In the genomic region with DNA sequence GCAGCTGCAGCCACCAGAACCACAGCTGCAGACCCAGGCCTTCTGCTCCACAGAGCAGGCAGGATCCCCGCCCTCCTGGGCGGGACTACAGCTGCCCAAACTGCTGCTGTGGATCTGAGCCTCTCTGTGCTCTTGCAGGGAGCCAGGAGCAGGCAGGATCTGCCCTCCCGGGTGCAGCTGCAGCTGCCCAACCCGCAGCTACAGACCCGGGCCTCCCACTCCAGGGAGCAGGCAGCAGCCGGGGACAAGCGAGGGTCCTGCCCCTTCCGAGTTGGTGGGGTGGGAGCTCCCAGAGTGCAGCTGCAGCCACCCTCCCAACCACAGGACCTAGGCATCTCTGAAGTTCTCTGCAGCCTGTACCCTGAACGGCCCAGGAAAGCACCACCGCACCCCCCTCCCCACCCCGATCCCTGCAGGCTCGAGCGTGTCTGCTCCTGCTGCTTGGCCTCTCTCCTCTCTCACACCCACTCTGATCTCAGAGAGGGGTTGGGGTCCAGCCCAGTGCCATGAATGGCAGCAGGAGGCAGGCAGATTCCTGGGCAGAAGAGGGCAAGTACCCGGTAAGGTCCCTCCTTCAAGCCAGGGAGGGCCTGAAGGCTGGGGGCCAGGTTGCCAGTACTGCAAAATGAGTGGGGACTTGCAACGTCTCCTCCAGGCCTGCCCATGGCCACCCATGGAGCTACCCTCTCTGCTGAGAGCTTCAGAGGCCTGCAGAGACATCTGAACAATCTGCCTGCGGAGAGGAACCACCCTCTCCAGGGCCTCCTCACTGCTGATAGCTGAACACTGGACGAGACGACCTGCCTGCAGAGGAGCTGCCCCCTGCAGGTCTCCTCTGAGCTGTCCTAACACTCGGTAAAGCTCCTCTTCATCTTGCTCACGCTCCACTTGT, we compare ENCODE assay signal across 1 cellular context.
TF ChIP-seq lines count a peak whose summit lies in the region.

No MANE protein-coding gene starts in this region.

TF ChIP-seq in HepG2, 621 proteins besides CTCF, POLR2A, EP300 and RAD21 (continued from another document):
- TF ChIP-seq, protein P1, sequence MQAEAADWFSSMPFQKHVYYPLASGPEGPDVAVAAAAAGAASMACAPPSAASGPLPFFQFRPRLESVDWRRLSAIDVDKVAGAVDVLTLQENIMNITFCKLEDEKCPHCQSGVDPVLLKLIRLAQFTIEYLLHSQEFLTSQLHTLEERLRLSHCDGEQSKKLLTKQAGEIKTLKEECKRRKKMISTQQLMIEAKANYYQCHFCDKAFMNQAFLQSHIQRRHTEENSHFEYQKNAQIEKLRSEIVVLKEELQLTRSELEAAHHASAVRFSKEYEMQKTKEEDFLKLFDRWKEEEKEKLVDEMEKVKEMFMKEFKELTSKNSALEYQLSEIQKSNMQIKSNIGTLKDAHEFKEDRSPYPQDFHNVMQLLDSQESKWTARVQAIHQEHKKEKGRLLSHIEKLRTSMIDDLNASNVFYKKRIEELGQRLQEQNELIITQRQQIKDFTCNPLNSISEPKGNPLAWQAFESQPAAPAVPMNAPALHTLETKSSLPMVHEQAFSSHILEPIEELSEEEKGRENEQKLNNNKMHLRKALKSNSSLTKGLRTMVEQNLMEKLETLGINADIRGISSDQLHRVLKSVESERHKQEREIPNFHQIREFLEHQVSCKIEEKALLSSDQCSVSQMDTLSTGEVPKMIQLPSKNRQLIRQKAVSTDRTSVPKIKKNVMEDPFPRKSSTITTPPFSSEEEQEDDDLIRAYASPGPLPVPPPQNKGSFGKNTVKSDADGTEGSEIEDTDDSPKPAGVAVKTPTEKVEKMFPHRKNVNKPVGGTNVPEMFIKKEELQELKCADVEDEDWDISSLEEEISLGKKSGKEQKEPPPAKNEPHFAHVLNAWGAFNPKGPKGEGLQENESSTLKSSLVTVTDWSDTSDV (CRISPR knock-in tag; IDR thresholded peaks at IDR 0.05): 0 out of 2 replicates have a peak, but pooled peaks have one; percentile 54
- no peak for TF ChIP-seq ZNF605 (CRISPR knock-in tag; IDR thresholded peaks at IDR 0.05)
- no peak for TF ChIP-seq HNRNPUL1 (IDR thresholded peaks at IDR 0.05; ENCODE audit: low read depth, low read length)
- TF ChIP-seq ZNF672 (CRISPR knock-in tag; IDR thresholded peaks at IDR 0.05): no peak
- no peak for TF ChIP-seq MAFG (CRISPR knock-in tag; IDR thresholded peaks at IDR 0.05)
- TF ChIP-seq, protein P2, sequence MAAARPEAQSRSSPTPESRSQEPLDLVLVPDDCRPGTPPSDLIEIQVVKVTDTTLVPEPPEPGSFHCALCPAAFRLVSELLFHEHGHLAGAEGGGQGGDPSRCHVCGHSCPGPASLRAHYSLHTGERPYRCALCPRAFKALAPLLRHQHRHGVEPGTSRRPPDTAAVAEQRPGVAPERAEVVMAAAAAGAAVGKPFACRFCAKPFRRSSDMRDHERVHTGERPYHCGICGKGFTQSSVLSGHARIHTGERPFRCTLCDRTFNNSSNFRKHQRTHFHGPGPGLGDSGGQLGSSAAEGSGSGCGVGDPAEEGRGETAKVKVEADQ (CRISPR knock-in tag; IDR thresholded peaks at IDR 0.05; ENCODE audit: borderline replicate concordance): peak; percentile 60; the same call in 1 of the 2 replicates
- TF ChIP-seq SALL1 (CRISPR knock-in tag; IDR thresholded peaks at IDR 0.05): 0 out of 2 replicates have a peak, but pooled peaks have one; percentile 11
- TF ChIP-seq SMARCC2 (IDR thresholded peaks at IDR 0.05): no peak
- no peak for TF ChIP-seq PCBP1 (IDR thresholded peaks at IDR 0.05; ENCODE audit: borderline replicate concordance, low read depth, low read length)
- TF ChIP-seq, protein P3, sequence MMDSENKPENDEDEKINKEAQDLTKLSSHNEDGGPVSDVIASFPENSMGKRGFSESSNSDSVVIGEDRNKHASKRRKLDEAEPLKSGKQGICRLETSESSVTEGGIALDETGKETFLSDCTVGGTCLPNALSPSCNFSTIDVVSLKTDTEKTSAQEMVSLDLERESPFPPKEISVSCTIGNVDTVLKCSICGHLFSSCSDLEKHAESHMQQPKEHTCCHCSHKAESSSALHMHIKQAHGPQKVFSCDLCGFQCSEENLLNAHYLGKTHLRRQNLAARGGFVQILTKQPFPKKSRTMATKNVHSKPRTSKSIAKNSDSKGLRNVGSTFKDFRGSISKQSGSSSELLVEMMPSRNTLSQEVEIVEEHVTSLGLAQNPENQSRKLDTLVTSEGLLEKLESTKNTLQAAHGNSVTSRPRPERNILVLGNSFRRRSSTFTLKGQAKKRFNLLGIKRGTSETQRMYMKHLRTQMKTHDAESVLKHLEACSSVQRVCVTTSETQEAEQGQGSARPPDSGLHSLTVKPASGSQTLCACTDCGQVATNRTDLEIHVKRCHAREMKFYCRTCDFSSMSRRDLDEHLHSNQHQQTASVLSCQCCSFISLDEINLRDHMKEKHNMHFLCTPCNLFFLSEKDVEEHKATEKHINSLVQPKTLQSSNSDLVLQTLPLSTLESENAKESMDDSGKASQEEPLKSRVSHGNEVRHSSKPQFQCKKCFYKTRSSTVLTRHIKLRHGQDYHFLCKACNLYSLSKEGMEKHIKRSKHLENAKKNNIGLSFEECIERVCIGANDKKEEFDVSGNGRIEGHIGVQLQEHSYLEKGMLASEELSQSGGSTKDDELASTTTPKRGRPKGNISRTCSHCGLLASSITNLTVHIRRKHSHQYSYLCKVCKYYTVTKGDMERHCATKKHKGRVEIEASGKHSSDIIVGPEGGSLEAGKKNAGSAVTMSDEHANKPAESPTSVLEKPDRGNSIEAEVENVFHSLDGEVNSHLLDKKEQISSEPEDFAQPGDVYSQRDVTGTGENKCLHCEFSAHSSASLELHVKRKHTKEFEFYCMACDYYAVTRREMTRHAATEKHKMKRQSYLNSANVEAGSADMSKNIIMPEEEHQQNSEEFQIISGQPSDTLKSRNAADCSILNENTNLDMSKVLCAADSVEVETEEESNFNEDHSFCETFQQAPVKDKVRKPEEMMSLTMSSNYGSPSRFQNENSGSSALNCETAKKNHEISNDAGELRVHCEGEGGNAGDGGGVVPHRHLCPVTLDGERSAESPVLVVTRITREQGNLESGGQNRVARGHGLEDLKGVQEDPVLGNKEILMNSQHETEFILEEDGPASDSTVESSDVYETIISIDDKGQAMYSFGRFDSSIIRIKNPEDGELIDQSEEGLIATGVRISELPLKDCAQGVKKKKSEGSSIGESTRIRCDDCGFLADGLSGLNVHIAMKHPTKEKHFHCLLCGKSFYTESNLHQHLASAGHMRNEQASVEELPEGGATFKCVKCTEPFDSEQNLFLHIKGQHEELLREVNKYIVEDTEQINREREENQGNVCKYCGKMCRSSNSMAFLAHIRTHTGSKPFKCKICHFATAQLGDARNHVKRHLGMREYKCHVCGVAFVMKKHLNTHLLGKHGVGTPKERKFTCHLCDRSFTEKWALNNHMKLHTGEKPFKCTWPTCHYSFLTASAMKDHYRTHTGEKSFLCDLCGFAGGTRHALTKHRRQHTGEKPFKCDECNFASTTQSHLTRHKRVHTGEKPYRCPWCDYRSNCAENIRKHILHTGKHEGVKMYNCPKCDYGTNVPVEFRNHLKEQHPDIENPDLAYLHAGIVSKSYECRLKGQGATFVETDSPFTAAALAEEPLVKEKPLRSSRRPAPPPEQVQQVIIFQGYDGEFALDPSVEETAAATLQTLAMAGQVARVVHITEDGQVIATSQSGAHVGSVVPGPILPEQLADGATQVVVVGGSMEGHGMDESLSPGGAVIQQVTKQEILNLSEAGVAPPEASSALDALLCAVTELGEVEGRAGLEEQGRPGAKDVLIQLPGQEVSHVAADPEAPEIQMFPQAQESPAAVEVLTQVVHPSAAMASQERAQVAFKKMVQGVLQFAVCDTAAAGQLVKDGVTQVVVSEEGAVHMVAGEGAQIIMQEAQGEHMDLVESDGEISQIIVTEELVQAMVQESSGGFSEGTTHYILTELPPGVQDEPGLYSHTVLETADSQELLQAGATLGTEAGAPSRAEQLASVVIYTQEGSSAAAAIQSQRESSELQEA (CRISPR knock-in tag; IDR thresholded peaks at IDR 0.05; ENCODE audit: not compliant biosample characterization): peak; percentile 23
- no peak for TF ChIP-seq KAT2B (IDR thresholded peaks at IDR 0.05; ENCODE audit: borderline replicate concordance, low read depth, low read length)
- peak; percentile 8; the same call in 1 of the 2 replicates for TF ChIP-seq GATAD1 (CRISPR knock-in tag; IDR thresholded peaks at IDR 0.05)
- TF ChIP-seq ZNF143 (CRISPR knock-in tag; IDR thresholded peaks at IDR 0.05): no peak
- TF ChIP-seq ZMYM3 (CRISPR knock-in tag; IDR thresholded peaks at IDR 0.05): 0 out of 2 replicates have a peak, but pooled peaks have one; percentile 40
- TF ChIP-seq, protein P4, sequence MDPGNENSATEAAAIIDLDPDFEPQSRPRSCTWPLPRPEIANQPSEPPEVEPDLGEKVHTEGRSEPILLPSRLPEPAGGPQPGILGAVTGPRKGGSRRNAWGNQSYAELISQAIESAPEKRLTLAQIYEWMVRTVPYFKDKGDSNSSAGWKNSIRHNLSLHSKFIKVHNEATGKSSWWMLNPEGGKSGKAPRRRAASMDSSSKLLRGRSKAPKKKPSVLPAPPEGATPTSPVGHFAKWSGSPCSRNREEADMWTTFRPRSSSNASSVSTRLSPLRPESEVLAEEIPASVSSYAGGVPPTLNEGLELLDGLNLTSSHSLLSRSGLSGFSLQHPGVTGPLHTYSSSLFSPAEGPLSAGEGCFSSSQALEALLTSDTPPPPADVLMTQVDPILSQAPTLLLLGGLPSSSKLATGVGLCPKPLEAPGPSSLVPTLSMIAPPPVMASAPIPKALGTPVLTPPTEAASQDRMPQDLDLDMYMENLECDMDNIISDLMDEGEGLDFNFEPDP (CRISPR knock-in tag; conservative IDR thresholded peaks at IDR 0.05): no peak
- TF ChIP-seq TEAD2 (CRISPR knock-in tag; IDR thresholded peaks at IDR 0.05): no peak
- TF ChIP-seq ZNF230 (CRISPR knock-in tag; IDR thresholded peaks at IDR 0.05): no peak
- TF ChIP-seq KLF13 (CRISPR knock-in tag; IDR thresholded peaks at IDR 0.05): no peak
- no peak for TF ChIP-seq HMG20B (CRISPR knock-in tag; conservative IDR thresholded peaks at IDR 0.05)
- TF ChIP-seq ZNF232 (CRISPR knock-in tag; IDR thresholded peaks at IDR 0.05; ENCODE audit: borderline replicate concordance): 0 out of 2 replicates have a peak, but pooled peaks have one; percentile 27
- no peak for TF ChIP-seq SMAD9 (CRISPR knock-in tag; IDR thresholded peaks at IDR 0.05)
- peak; percentile 76 for TF ChIP-seq ZFX (CRISPR knock-in tag; IDR thresholded peaks at IDR 0.05; ENCODE audit: low read depth)
- peak; percentile 31; the same call in 1 of the 2 replicates for TF ChIP-seq GABPB1 (CRISPR knock-in tag; IDR thresholded peaks at IDR 0.05)
- TF ChIP-seq GZF1 (CRISPR knock-in tag; IDR thresholded peaks at IDR 0.05): 0 out of 2 replicates have a peak, but pooled peaks have one; percentile 44
- TF ChIP-seq XRCC5 (optimal IDR thresholded peaks at IDR 0.05; ENCODE audit: low read length): peak; percentile 49
- TF ChIP-seq ZNF263 (CRISPR knock-in tag; IDR thresholded peaks at IDR 0.05): no peak
- TF ChIP-seq, protein P5, sequence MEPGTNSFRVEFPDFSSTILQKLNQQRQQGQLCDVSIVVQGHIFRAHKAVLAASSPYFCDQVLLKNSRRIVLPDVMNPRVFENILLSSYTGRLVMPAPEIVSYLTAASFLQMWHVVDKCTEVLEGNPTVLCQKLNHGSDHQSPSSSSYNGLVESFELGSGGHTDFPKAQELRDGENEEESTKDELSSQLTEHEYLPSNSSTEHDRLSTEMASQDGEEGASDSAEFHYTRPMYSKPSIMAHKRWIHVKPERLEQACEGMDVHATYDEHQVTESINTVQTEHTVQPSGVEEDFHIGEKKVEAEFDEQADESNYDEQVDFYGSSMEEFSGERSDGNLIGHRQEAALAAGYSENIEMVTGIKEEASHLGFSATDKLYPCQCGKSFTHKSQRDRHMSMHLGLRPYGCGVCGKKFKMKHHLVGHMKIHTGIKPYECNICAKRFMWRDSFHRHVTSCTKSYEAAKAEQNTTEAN (CRISPR knock-in tag; conservative IDR thresholded peaks at IDR 0.05): no peak
- TF ChIP-seq, protein P6, sequence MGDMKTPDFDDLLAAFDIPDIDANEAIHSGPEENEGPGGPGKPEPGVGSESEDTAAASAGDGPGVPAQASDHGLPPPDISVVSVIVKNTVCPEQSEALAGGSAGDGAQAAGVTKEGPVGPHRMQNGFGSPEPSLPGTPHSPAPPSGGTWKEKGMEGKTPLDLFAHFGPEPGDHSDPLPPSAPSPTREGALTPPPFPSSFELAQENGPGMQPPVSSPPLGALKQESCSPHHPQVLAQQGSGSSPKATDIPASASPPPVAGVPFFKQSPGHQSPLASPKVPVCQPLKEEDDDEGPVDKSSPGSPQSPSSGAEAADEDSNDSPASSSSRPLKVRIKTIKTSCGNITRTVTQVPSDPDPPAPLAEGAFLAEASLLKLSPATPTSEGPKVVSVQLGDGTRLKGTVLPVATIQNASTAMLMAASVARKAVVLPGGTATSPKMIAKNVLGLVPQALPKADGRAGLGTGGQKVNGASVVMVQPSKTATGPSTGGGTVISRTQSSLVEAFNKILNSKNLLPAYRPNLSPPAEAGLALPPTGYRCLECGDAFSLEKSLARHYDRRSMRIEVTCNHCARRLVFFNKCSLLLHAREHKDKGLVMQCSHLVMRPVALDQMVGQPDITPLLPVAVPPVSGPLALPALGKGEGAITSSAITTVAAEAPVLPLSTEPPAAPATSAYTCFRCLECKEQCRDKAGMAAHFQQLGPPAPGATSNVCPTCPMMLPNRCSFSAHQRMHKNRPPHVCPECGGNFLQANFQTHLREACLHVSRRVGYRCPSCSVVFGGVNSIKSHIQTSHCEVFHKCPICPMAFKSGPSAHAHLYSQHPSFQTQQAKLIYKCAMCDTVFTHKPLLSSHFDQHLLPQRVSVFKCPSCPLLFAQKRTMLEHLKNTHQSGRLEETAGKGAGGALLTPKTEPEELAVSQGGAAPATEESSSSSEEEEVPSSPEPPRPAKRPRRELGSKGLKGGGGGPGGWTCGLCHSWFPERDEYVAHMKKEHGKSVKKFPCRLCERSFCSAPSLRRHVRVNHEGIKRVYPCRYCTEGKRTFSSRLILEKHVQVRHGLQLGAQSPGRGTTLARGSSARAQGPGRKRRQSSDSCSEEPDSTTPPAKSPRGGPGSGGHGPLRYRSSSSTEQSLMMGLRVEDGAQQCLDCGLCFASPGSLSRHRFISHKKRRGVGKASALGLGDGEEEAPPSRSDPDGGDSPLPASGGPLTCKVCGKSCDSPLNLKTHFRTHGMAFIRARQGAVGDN (CRISPR knock-in tag; IDR thresholded peaks at IDR 0.05): peak; percentile 62
- no peak for TF ChIP-seq RORA (CRISPR knock-in tag; IDR thresholded peaks at IDR 0.05)
- 0 out of 2 replicates have a peak, but pooled peaks have one; percentile 18 for TF ChIP-seq NFKB2 (CRISPR knock-in tag; IDR thresholded peaks at IDR 0.05; ENCODE audit: borderline replicate concordance)
- TF ChIP-seq ZNF251 (CRISPR knock-in tag; IDR thresholded peaks at IDR 0.05): no peak
